In genomic region chr1:84834419-84835064, GRCh38 we compare ENCODE assay signal across 12 cellular contexts. TPM values are rescaled to one million over a fixed set of nuclear protein-coding genes. Genes with fewer than 3 reads are reported as not detected.
A peak's percentile ranks its signal among the peaks of the same experiment; 100 is the strongest.
DNase-seq lines count a peak whose midpoint lies in the region; ATAC-seq and TF ChIP-seq lines count a peak whose summit lies in the region.
"Had no signal": no experiment of that assay in that cellular context is flagged by ENCODE, and none has a peak within 500 bp of the region (broad histone marks: within the 10 kb centered on the region; RNA-seq: fewer than 3 reads in every experiment).

No MANE protein-coding gene starts in this region.

- H3K4me3 ChIP-seq in MG63 = no peak overlapping the region
- no peak overlapping the region for H3K4me3 ChIP-seq in breast epithelium
- H3K4me3 ChIP-seq in right lobe of liver = no peak overlapping the region

- no TSS peak for BruUV-seq in Calu3 (replicated peaks; lab: Mats Ljungman, UMichigan)

- H3K9me3 Mint-ChIP-seq in Calu3 (ENCODE audit: low read depth, unreplicated experiment) = no peaks in the 10 kb centered on the region
- H3K9me3 Mint-ChIP-seq in activated naive CD4-positive, alpha-beta T cell treated with anti-CD3 and anti-CD28 coated beads for 36 hours = no peaks in the 10 kb centered on the region
- H3K9me3 Mint-ChIP-seq: CD4-positive, alpha-beta memory T cell had no signal

- peak overlapping the region; percentile 65 for H3K4me3 Mint-ChIP-seq in Calu3 (ENCODE audit: low read depth, unreplicated experiment)
- H3K4me3 Mint-ChIP-seq in activated naive CD4-positive, alpha-beta T cell treated with anti-CD3 and anti-CD28 coated beads for 36 hours = no peak overlapping the region
- H3K4me3 Mint-ChIP-seq: activated naive CD8-positive, alpha-beta T cell treated with anti-CD3 and anti-CD28 coated beads, Interleukin-2, amount 10 ng/mL, durations not matched to agents 7 days and 5 days; CD4-positive, alpha-beta memory T cell had no signal

- peaks cover 60% of the 10 kb centered on the region for H3K4me1 Mint-ChIP-seq in Calu3 (ENCODE audit: low read depth, unreplicated experiment)
- H3K4me1 Mint-ChIP-seq in activated naive CD4-positive, alpha-beta T cell treated with anti-CD3 and anti-CD28 coated beads for 36 hours (ENCODE audit: low read depth) = peaks cover 2% of the 10 kb centered on the region
- H3K4me1 Mint-ChIP-seq: CD4-positive, alpha-beta memory T cell had no signal

- CTCF ChIA-PET in Calu3 (lab: Charles Lee) = interaction anchor here (0.8 to 1.4 kb wide), 3 partner anchors 13 to 55 kb away, joined by 3 to 5 read pairs (median 4); no protein-coding TSS in a partner anchor
- CTCF ChIA-PET in activated naive CD4-positive, alpha-beta T cell treated with anti-CD3 and anti-CD28 coated beads for 36 hours (lab: Charles Lee) = interaction anchor here (1.5 kb wide), 1 partner anchor 101 kb away, joined by 3 read pairs; no protein-coding TSS in a partner anchor

- ATAC-seq in right lobe of liver (peak; percentile 60 to 94 (median 78)), GM21717 (IDR thresholded peaks at IDR 0.05; ENCODE audit: unreplicated experiment) (no peak)

- no peaks in the 10 kb centered on the region for H3K9me3 ChIP-seq in MG63
- H3K9me3 ChIP-seq in breast epithelium = no peaks in the 10 kb centered on the region
- no peaks in the 10 kb centered on the region for H3K9me3 ChIP-seq in right lobe of liver

- DNase-seq in Calu3 (peak; percentile 44), MG63 (peak; percentile 61), breast epithelium (ENCODE audit: low spot score in 2 of 2) (no peak), right lobe of liver (no peak), medulla oblongata (ENCODE audit: extremely low spot score) (no peak), NCI-H1694 treated with DMSO at 0.1 percent for 48 hours (lab: John Stamatoyannopoulos, UW) (no peak)
- no peak for DNase-seq in activated naive CD4-positive, alpha-beta T cell treated with anti-CD3 and anti-CD28 coated beads for 36 hours
- DNase-seq: activated CD4-positive, alpha-beta T cell treated with anti-CD3 and anti-CD28 coated beads, Interleukin-2, amount 50 U/mL, for 4 hours; activated naive CD8-positive, alpha-beta T cell treated with anti-CD3 and anti-CD28 coated beads, Interleukin-2, amount 10 ng/mL, durations not matched to agents 7 days and 5 days; CD4-positive, alpha-beta memory T cell had no signal

- no peak for TF ChIP-seq POLR2A in breast epithelium (IDR thresholded peaks at IDR 0.05)
- no peak for TF ChIP-seq POLR2A in right lobe of liver (IDR thresholded peaks at IDR 0.05)

- H3K27ac ChIP-seq in breast epithelium (peak overlapping the region; percentile 20 to 40), right lobe of liver (no peak overlapping the region)

- intact Hi-C loops in Calu3 (cut with micrococcal nuclease; ENCODE audit: unreplicated experiment) = loop anchor here (5.0 kb wide), 1 partner anchor 48 kb away; no protein-coding TSS in a partner anchor
- intact Hi-C loops in breast epithelium (cut with DNase I; ENCODE audit: low total_unique reads) = no loop called here
- intact Hi-C loops in right lobe of liver (cut with DNase I) = no loop called here
- intact Hi-C loops in activated naive CD4-positive, alpha-beta T cell treated with anti-CD3 and anti-CD28 coated beads for 36 hours (cut with micrococcal nuclease) = no loop called here

- no peak for TF ChIP-seq CTCF in Calu3 (IDR thresholded peaks at IDR 0.05; ENCODE audit: unreplicated experiment)
- no peak for TF ChIP-seq CTCF in breast epithelium (IDR thresholded peaks at IDR 0.05)
- no peak for TF ChIP-seq CTCF in right lobe of liver (IDR thresholded peaks at IDR 0.05)

- H3K27ac Mint-ChIP-seq in Calu3 (ENCODE audit: unreplicated experiment) = peak overlapping the region; percentile 100
- no peak overlapping the region for H3K27ac Mint-ChIP-seq in activated naive CD4-positive, alpha-beta T cell treated with anti-CD3 and anti-CD28 coated beads for 36 hours
- H3K27ac Mint-ChIP-seq: activated naive CD8-positive, alpha-beta T cell treated with anti-CD3 and anti-CD28 coated beads, Interleukin-2, amount 10 ng/mL, durations not matched to agents 7 days and 5 days; CD4-positive, alpha-beta memory T cell; progenitor cell of endocrine pancreas had no signal

- H3K27me3 ChIP-seq in MG63 (no peaks in the 10 kb centered on the region), breast epithelium (no peaks in the 10 kb centered on the region), right lobe of liver (no peaks in the 10 kb centered on the region)

- WGBS in right lobe of liver (ENCODE audit: insufficient coverage, low coverage, low lambda C conversion rate, missing lambda C conversion rate) = 100% methylated on average over 1 of the region's 1 CpG

- H3K4me1 ChIP-seq in breast epithelium (no peaks in the 10 kb centered on the region), right lobe of liver (peaks cover 0 to 19% (median 2%) of the 10 kb centered on the region in 4 donors)

- H3K36me3 Mint-ChIP-seq in Calu3 (ENCODE audit: insufficient read depth, unreplicated experiment) = peaks cover 10% of the 10 kb centered on the region
- H3K36me3 Mint-ChIP-seq in activated naive CD4-positive, alpha-beta T cell treated with anti-CD3 and anti-CD28 coated beads for 36 hours (ENCODE audit: low read depth) = no peaks in the 10 kb centered on the region
- H3K36me3 Mint-ChIP-seq: CD4-positive, alpha-beta memory T cell had no signal

- H3K36me3 ChIP-seq in MG63 (no peaks in the 10 kb centered on the region), breast epithelium (no peaks in the 10 kb centered on the region), right lobe of liver (no peaks in the 10 kb centered on the region)

- H3K27me3 Mint-ChIP-seq in Calu3 (ENCODE audit: unreplicated experiment) = no peaks in the 10 kb centered on the region
- no peaks in the 10 kb centered on the region for H3K27me3 Mint-ChIP-seq in activated naive CD4-positive, alpha-beta T cell treated with anti-CD3 and anti-CD28 coated beads for 36 hours (ENCODE audit: low read depth)
- H3K27me3 Mint-ChIP-seq: activated naive CD8-positive, alpha-beta T cell treated with anti-CD3 and anti-CD28 coated beads, Interleukin-2, amount 10 ng/mL, durations not matched to agents 7 days and 5 days; progenitor cell of endocrine pancreas had no signal

RNA-seq across cellular contexts. Expression of gene LPAR3, which starts 58.5 kb away (rescaled TPM):
- 13.2 and 14.0 TPM in 2 replicates for total RNA-seq in Calu3 (2022)
- total RNA-seq in MG63 (2014; rRNA removed; shearing (Covaris generic); ENCODE audit: low replicate concordance) = 0.07 and 7.3 TPM in 2 replicates
- total RNA-seq in breast epithelium = 1 to 10 TPM in 2 of 3 donors, not detected in 1; 1.6 to 3.7 TPM
- under 1 TPM in 1 of 6 experiments, not detected in 5; 0.31 TPM for total RNA-seq in right lobe of liver
- 1 to 10 TPM in 1 of 2 experiments, under 1 TPM in 1; 0.74 to 1.1 TPM for total RNA-seq in activated naive CD4-positive, alpha-beta T cell treated with anti-CD3 and anti-CD28 coated beads for 36 hours

Comparison
In these comparisons a context has a peak if more than half of its experiments do, and no peak if none do; other contexts are left out.
1. DNase-seq: peak in Calu3 (single experiment) and MG63 (single experiment); none in breast epithelium (0 of 2), right lobe of liver (0 of 3), medulla oblongata (single experiment), activated naive CD4-positive, alpha-beta T cell treated with anti-CD3 and anti-CD28 coated beads for 36 hours (single experiment) and NCI-H1694 treated with DMSO at 0.1 percent for 48 hours (single experiment).
2. H3K27ac ChIP-seq: peak in breast epithelium (2 of 2); none in right lobe of liver (0 of 3).